Comparison of ENCODE assay signal across 1 cellular context in the genomic region with DNA sequence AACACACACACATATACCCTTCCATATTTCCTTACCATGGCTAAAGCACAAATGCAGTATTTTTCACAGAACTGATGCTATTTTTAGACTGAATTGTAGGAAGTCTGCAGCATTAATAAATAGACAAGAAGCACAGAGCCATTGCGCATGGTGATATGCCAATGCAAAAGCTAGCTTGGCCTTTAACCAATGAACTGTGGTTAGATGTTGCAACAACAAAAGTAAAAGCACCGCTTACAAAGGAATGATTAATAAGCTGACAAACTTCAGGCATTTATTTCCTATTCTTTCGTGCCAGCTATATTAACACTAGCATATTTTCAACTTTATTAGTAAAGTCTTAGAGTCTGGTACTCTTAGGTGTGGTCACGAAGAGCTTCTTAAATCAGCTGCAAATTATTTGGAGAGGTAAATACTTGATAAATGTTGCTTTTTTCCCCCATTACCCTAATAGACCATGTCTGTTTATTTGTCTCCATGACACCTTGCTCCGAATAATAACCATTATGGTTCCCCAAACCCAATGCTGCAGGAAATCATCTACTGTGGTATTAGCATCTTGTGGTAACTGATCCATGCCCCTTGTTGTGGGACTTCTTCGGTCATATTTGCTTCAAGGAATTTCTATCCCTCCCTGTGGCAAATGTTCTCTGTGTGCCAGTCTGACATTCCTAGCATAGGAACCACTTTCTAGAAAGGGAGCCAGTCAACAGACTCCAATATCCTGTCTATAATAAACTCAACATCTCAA.
TF ChIP-seq lines count a peak whose summit lies in the region.

No MANE protein-coding gene starts in this region.

TF ChIP-seq in GM23338, 12 proteins besides CTCF, POLR2A, EP300 and RAD21 (continued from another document):
- TF ChIP-seq, protein P1, sequence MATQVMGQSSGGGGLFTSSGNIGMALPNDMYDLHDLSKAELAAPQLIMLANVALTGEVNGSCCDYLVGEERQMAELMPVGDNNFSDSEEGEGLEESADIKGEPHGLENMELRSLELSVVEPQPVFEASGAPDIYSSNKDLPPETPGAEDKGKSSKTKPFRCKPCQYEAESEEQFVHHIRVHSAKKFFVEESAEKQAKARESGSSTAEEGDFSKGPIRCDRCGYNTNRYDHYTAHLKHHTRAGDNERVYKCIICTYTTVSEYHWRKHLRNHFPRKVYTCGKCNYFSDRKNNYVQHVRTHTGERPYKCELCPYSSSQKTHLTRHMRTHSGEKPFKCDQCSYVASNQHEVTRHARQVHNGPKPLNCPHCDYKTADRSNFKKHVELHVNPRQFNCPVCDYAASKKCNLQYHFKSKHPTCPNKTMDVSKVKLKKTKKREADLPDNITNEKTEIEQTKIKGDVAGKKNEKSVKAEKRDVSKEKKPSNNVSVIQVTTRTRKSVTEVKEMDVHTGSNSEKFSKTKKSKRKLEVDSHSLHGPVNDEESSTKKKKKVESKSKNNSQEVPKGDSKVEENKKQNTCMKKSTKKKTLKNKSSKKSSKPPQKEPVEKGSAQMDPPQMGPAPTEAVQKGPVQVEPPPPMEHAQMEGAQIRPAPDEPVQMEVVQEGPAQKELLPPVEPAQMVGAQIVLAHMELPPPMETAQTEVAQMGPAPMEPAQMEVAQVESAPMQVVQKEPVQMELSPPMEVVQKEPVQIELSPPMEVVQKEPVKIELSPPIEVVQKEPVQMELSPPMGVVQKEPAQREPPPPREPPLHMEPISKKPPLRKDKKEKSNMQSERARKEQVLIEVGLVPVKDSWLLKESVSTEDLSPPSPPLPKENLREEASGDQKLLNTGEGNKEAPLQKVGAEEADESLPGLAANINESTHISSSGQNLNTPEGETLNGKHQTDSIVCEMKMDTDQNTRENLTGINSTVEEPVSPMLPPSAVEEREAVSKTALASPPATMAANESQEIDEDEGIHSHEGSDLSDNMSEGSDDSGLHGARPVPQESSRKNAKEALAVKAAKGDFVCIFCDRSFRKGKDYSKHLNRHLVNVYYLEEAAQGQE (IDR thresholded peaks at IDR 0.05; ENCODE audit: unreplicated experiment) = no peak
- no peak for TF ChIP-seq EZH2 (IDR thresholded peaks at IDR 0.05; ENCODE audit: low read depth, unreplicated experiment)
- TF ChIP-seq NANOG (IDR thresholded peaks at IDR 0.05; ENCODE audit: borderline replicate concordance) = no peak
- TF ChIP-seq, protein P2, sequence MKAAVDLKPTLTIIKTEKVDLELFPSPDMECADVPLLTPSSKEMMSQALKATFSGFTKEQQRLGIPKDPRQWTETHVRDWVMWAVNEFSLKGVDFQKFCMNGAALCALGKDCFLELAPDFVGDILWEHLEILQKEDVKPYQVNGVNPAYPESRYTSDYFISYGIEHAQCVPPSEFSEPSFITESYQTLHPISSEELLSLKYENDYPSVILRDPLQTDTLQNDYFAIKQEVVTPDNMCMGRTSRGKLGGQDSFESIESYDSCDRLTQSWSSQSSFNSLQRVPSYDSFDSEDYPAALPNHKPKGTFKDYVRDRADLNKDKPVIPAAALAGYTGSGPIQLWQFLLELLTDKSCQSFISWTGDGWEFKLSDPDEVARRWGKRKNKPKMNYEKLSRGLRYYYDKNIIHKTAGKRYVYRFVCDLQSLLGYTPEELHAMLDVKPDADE (IDR thresholded peaks at IDR 0.05) = no peak
- no peak for TF ChIP-seq ZNF331 (CRISPR knock-in tag; IDR thresholded peaks at IDR 0.05; ENCODE audit: low read depth)
- no peak for TF ChIP-seq STAT1 (IDR thresholded peaks at IDR 0.05; ENCODE audit: unreplicated experiment)
- no peak for TF ChIP-seq POLR2AphosphoS5 (IDR thresholded peaks at IDR 0.05; ENCODE audit: low read depth)
- TF ChIP-seq EZH2phosphoT487 (IDR thresholded peaks at IDR 0.05; ENCODE audit: unreplicated experiment) = no peak
TF ChIP-seq in GM23338: peak in this region for 0.
